In genomic region chrX:129523076-129524055, GRCh38 we compare ENCODE assay signal across 8 cellular contexts. TPM values are rescaled to one million over a fixed set of nuclear protein-coding genes. Genes with fewer than 3 reads are reported as not detected.
DNase-seq lines count a peak whose midpoint lies in the region; ATAC-seq and TF ChIP-seq lines count a peak whose summit lies in the region.

Gene SMARCA1 (minus strand): TSS chrX:129523490. CDS start chrX:129523370, 120 bp downstream.

- DNase-seq in NCI-H2196 (lab: John Stamatoyannopoulos, UW; ENCODE audit: unreplicated experiment) (peak; percentile 6), NCI-H2196 treated with DMSO at 0.1 percent for 48 hours (lab: John Stamatoyannopoulos, UW; ENCODE audit: unreplicated experiment) (no peak), NCI-H82 (lab: John Stamatoyannopoulos, UW) (peak; percentile 86), cardiac fibroblast (ENCODE audit: low read depth in 2 of 2) (peak; percentile 42 to 76), renal cortical epithelial cell (ENCODE audit: low read depth) (peak; percentile 15)

- ATAC-seq in GM18868 (IDR thresholded peaks at IDR 0.05; ENCODE audit: unreplicated experiment) (no peak), GM21528 (IDR thresholded peaks at IDR 0.05; ENCODE audit: low FRiP score, unreplicated experiment) (no peak)

- no peaks in the 10 kb centered on the region for H3K36me3 ChIP-seq in iPS-15b (ENCODE audit: control insufficient read depth, insufficient read depth, low read length)

- no peaks in the 10 kb centered on the region for H3K27me3 ChIP-seq in iPS-15b (ENCODE audit: control insufficient read depth, insufficient read depth, low read length)

- no peaks in the 10 kb centered on the region for H3K9me3 ChIP-seq in iPS-15b (ENCODE audit: control insufficient read depth, insufficient read depth, low read length)

- TF ChIP-seq CTCF in cardiac fibroblast (IDR thresholded peaks at IDR 0.05; ENCODE audit: low read depth, low read length) = no peak

- H3K9ac ChIP-seq in iPS-15b (ENCODE audit: low read depth, low read length) = peak within 1 kb of the TSS; percentile 74

- peak within 1 kb of the TSS; percentile 79 to 80 for H3K4me3 ChIP-seq in cardiac fibroblast (replicated peaks in 1 of 2; ENCODE audit: low read depth in 2 of 2, low read length in 2 of 2)
- H3K4me3 ChIP-seq in iPS-15b (ENCODE audit: low read depth, low read length) = peak within 1 kb of the TSS; percentile 85

- no peaks in the 10 kb centered on the region for H3K4me1 ChIP-seq in iPS-15b (ENCODE audit: control insufficient read depth, insufficient read depth, low read length)

RNA-seq across cellular contexts. Expression of gene SMARCA1, which starts in this region (rescaled TPM):
- total RNA-seq in renal cortical epithelial cell = 65.8 and 136 TPM in 2 replicates
